ENCODE assay signal across 12 cellular contexts in the genomic region with DNA sequence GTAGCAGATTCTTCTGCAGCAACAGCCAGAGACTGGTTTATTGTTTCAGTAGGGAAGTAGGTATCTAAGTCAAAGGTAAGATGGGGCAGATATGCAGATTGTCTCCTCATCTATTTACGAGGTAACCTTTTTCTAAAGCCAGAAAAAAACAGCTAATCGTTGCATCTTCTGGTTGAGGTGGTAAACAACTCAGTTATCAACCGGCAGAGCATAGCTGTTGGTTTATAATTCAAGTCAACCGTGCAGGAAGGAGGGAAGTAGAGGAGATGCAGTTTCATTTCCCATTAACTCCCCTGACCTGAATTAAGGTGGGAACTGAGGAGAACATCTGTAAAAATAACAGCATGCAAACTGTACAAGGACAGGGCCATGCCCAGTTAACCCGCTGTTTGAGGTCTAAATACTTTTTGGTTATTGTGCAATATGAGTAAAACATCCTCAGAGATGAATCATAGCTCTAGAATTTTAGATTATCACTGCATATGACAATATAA.
DNase-seq lines count a peak whose midpoint lies in the region; ATAC-seq and TF ChIP-seq lines count a peak whose summit lies in the region.
"Had no signal": no experiment of that assay in that cellular context is flagged by ENCODE, and none has a peak within 500 bp of the region (broad histone marks: within the 10 kb centered on the region; RNA-seq: fewer than 3 reads in every experiment).

No MANE protein-coding gene starts in this region.

- no peak for DNase-seq in activated naive CD8-positive, alpha-beta T cell treated with anti-CD3 and anti-CD28 coated beads for 36 hours
- DNase-seq in RPMI7951 (ENCODE audit: low read depth) (peak; percentile 54), epithelial cell of prostate (ENCODE audit: low read depth, low spot score) (no peak), substantia nigra (lab: John Stamatoyannopoulos, UW) (no peak), upper lobe of right lung (no peak), G401 (ENCODE audit: low spot score) (no peak)
- DNase-seq in stimulated activated effector memory CD8-positive, alpha-beta T cell treated with anti-CD3 and anti-CD28 coated beads, Interleukin-12 subunit alpha, Interleukin-12 subunit beta, amount 100 ng/mL, for 72 hours (ENCODE audit: low spot score in 2 of 2) = no peak
- DNase-seq: C1 segment of cervical spinal cord, dermis blood vessel endothelial cell, NCI-H1436, RPMI8226 had no signal

- no peaks in the 10 kb centered on the region for H3K36me3 ChIP-seq in upper lobe of right lung

- peak overlapping the region; percentile 73 for H3K27ac Mint-ChIP-seq in activated naive CD8-positive, alpha-beta T cell
- H3K27ac Mint-ChIP-seq in activated naive CD8-positive, alpha-beta T cell treated with anti-CD3 and anti-CD28 coated beads for 36 hours = no peak overlapping the region
- no peak overlapping the region for H3K27ac Mint-ChIP-seq in stimulated activated effector memory CD8-positive, alpha-beta T cell treated with anti-CD3 and anti-CD28 coated beads, Interleukin-12 subunit alpha, Interleukin-12 subunit beta, amount 100 ng/mL, for 72 hours

- ATAC-seq in stimulated activated effector memory CD8-positive, alpha-beta T cell treated with anti-CD3 and anti-CD28 coated beads, Interleukin-12 subunit alpha, Interleukin-12 subunit beta, amount 100 ng/mL, for 72 hours = peak; percentile 17
- no peak for ATAC-seq in upper lobe of right lung

- peak overlapping the region; percentile 10 for H3K27ac ChIP-seq in epithelial cell of prostate
- H3K27ac ChIP-seq in substantia nigra (ENCODE audit: low read depth, low read length, poor library complexity, severe bottlenecking) = no peak overlapping the region
- H3K27ac ChIP-seq in upper lobe of right lung = no peak overlapping the region

- no peaks in the 10 kb centered on the region for H3K36me3 Mint-ChIP-seq in activated naive CD8-positive, alpha-beta T cell
- H3K36me3 Mint-ChIP-seq in activated naive CD8-positive, alpha-beta T cell treated with anti-CD3 and anti-CD28 coated beads for 36 hours = no peaks in the 10 kb centered on the region
- H3K36me3 Mint-ChIP-seq in stimulated activated effector memory CD8-positive, alpha-beta T cell treated with anti-CD3 and anti-CD28 coated beads, Interleukin-12 subunit alpha, Interleukin-12 subunit beta, amount 100 ng/mL, for 72 hours = peaks cover 6% of the 10 kb centered on the region

- TF ChIP-seq CTCF in upper lobe of right lung (IDR thresholded peaks at IDR 0.05) = no peak

- H3K4me3 Mint-ChIP-seq in activated naive CD8-positive, alpha-beta T cell = peak overlapping the region; percentile 40
- no peak overlapping the region for H3K4me3 Mint-ChIP-seq in activated naive CD8-positive, alpha-beta T cell treated with anti-CD3 and anti-CD28 coated beads for 36 hours
- peak overlapping the region; percentile 14 for H3K4me3 Mint-ChIP-seq in stimulated activated effector memory CD8-positive, alpha-beta T cell treated with anti-CD3 and anti-CD28 coated beads, Interleukin-12 subunit alpha, Interleukin-12 subunit beta, amount 100 ng/mL, for 72 hours

- no peak overlapping the region for H3K4me3 ChIP-seq in upper lobe of right lung

- no peaks in the 10 kb centered on the region for H3K27me3 Mint-ChIP-seq in activated naive CD8-positive, alpha-beta T cell
- peaks cover 10% of the 10 kb centered on the region for H3K27me3 Mint-ChIP-seq in activated naive CD8-positive, alpha-beta T cell treated with anti-CD3 and anti-CD28 coated beads for 36 hours

- peaks cover 12% of the 10 kb centered on the region for H3K4me1 ChIP-seq in upper lobe of right lung

- in situ Hi-C loops in G401 (cut with HindIII; ENCODE audit: low sequenced_read_pairs) = no loop called here

- peaks cover 74% of the 10 kb centered on the region for H3K4me1 Mint-ChIP-seq in activated naive CD8-positive, alpha-beta T cell (ENCODE audit: low read depth)
- peaks cover 36% of the 10 kb centered on the region for H3K4me1 Mint-ChIP-seq in activated naive CD8-positive, alpha-beta T cell treated with anti-CD3 and anti-CD28 coated beads for 36 hours
- H3K4me1 Mint-ChIP-seq in stimulated activated effector memory CD8-positive, alpha-beta T cell treated with anti-CD3 and anti-CD28 coated beads, Interleukin-12 subunit alpha, Interleukin-12 subunit beta, amount 100 ng/mL, for 72 hours = peaks cover 89% of the 10 kb centered on the region

- intact Hi-C loops in upper lobe of right lung (cut with DNase I) = no loop called here

- H3K9me3 ChIP-seq in upper lobe of right lung = no peaks in the 10 kb centered on the region

- H3K27me3 ChIP-seq in upper lobe of right lung = no peaks in the 10 kb centered on the region

- no peaks in the 10 kb centered on the region for H3K9me3 Mint-ChIP-seq in activated naive CD8-positive, alpha-beta T cell (ENCODE audit: low read depth)
- no peaks in the 10 kb centered on the region for H3K9me3 Mint-ChIP-seq in activated naive CD8-positive, alpha-beta T cell treated with anti-CD3 and anti-CD28 coated beads for 36 hours
- H3K9me3 Mint-ChIP-seq in stimulated activated effector memory CD8-positive, alpha-beta T cell treated with anti-CD3 and anti-CD28 coated beads, Interleukin-12 subunit alpha, Interleukin-12 subunit beta, amount 100 ng/mL, for 72 hours = no peaks in the 10 kb centered on the region
